1 cellular context compared by ENCODE assay signal in genomic region chr19:4867534-4868285, GRCh38.
TF ChIP-seq lines count a peak whose summit lies in the region.

PLIN3 (minus strand) TSS chr19:4867667; CDS start chr19:4861394, 6,273 bp downstream.

TF ChIP-seq in HepG2, 621 proteins besides CTCF, POLR2A, EP300 and RAD21 (continued from another document and continues in another):
- TF ChIP-seq ZBTB2 (CRISPR knock-in tag; IDR thresholded peaks at IDR 0.05; ENCODE audit: low read depth) (no peak; the same call in 1 of the 2 replicates), ZBTB7B (CRISPR knock-in tag; IDR thresholded peaks at IDR 0.05) (peak; percentile 47), ZNF343 (CRISPR knock-in tag; IDR thresholded peaks at IDR 0.05) (no peak), ZNF615 (CRISPR knock-in tag; IDR thresholded peaks at IDR 0.05; ENCODE audit: borderline replicate concordance) (no peak), SP4 (CRISPR knock-in tag; IDR thresholded peaks at IDR 0.05) (peak; percentile 97), ZNF512 (CRISPR knock-in tag; IDR thresholded peaks at IDR 0.05) (no peak), SNAPC2 (CRISPR knock-in tag; IDR thresholded peaks at IDR 0.05) (0 out of 2 replicates have a peak, but pooled peaks have one; percentile 37), ARID2 (CRISPR knock-in tag; IDR thresholded peaks at IDR 0.05; ENCODE audit: borderline replicate concordance) (no peak), RBM22 (optimal IDR thresholded peaks at IDR 0.05; ENCODE audit: low read length) (no peak), ZNF746 (CRISPR knock-in tag; IDR thresholded peaks at IDR 0.05) (peak; percentile 81), KDM4B (CRISPR knock-in tag; IDR thresholded peaks at IDR 0.05) (no peak), TFDP2 (CRISPR knock-in tag; IDR thresholded peaks at IDR 0.05) (no peak; the same call in 1 of the 2 replicates), ETV5 (CRISPR knock-in tag; IDR thresholded peaks at IDR 0.05; ENCODE audit: borderline replicate concordance) (no peak), ZBED4 (CRISPR knock-in tag; IDR thresholded peaks at IDR 0.05; ENCODE audit: borderline replicate concordance) (no peak), FOXP1 (IDR thresholded peaks at IDR 0.05) (peak; percentile 79), FOXP1 (CRISPR knock-in tag; IDR thresholded peaks at IDR 0.05) (0 out of 2 replicates have a peak, but pooled peaks have one; percentile 37), SOX5 (CRISPR knock-in tag; IDR thresholded peaks at IDR 0.05; ENCODE audit: borderline replicate concordance) (no peak; the same call in none of the 2 replicates), RNF219 (CRISPR knock-in tag; IDR thresholded peaks at IDR 0.05) (no peak), CEBPG (CRISPR knock-in tag; IDR thresholded peaks at IDR 0.05) (no peak), RERE (CRISPR knock-in tag; IDR thresholded peaks at IDR 0.05; ENCODE audit: low read depth) (no peak), ETS1 (CRISPR knock-in tag; IDR thresholded peaks at IDR 0.05) (no peak), ZNF335 (CRISPR knock-in tag; IDR thresholded peaks at IDR 0.05) (no peak), IRF1 (CRISPR knock-in tag; IDR thresholded peaks at IDR 0.05; ENCODE audit: low read depth) (no peak), PRDM10 (CRISPR knock-in tag; IDR thresholded peaks at IDR 0.05; ENCODE audit: low read depth) (0 out of 2 replicates have a peak, but pooled peaks have one; percentile 31), ZNF770 (CRISPR knock-in tag; IDR thresholded peaks at IDR 0.05) (peak; percentile 100), DNMT3B (CRISPR knock-in tag; conservative IDR thresholded peaks at IDR 0.05) (no peak), ZNF550 (CRISPR knock-in tag; IDR thresholded peaks at IDR 0.05; ENCODE audit: borderline replicate concordance) (0 out of 2 replicates have a peak, but pooled peaks have one; percentile 39), YY1 (IDR thresholded peaks at IDR 0.05; ENCODE audit: insufficient read depth, insufficient replicate concordance, low read depth, low read length) (no peak), ZNF569 (CRISPR knock-in tag; IDR thresholded peaks at IDR 0.05; ENCODE audit: borderline replicate concordance) (no peak), ZNF282 (IDR thresholded peaks at IDR 0.05; ENCODE audit: partially characterized antibody) (no peak)
